Comparison of ENCODE assay signal across 10 cellular contexts in genomic region chr2:230660294-230661060, GRCh38. TPM values are rescaled to one million over a fixed set of nuclear protein-coding genes. Genes with fewer than 3 reads are reported as not detected.
DNase-seq lines count a peak whose midpoint lies in the region; ATAC-seq, FAIRE-seq and TF ChIP-seq lines count a peak whose summit lies in the region.
"Had no signal": no experiment of that assay in that cellular context is flagged by ENCODE, and none has a peak within 500 bp of the region (broad histone marks: within the 10 kb centered on the region; RNA-seq: fewer than 3 reads in every experiment).

No MANE protein-coding gene starts in this region.

- H3K23ac ChIP-seq in H1 (ENCODE audit: insufficient read length) = no peak overlapping the region

- no peak overlapping the region; the same call in 1 of the 2 replicates for H4K8ac ChIP-seq in H1 (ENCODE audit: extremely low read depth, insufficient read depth, low read length)

- H3K9me3 ChIP-seq in SU-DHL-6 (ENCODE audit: insufficient read depth, low read length) (no peaks in the 10 kb centered on the region), H1 (ENCODE audit: insufficient read depth in 2 of 2, low read depth in 1 of 2, low read length in 1 of 2) (no peaks in the 10 kb centered on the region), sigmoid colon (no peaks in the 10 kb centered on the region), A673 (ENCODE audit: low read depth, low read length, poor library complexity, severe bottlenecking) (no peaks in the 10 kb centered on the region)

- H4K5ac ChIP-seq in H1 (ENCODE audit: insufficient read length, low read depth, low read length) = no peak overlapping the region

- DNase-seq in H1 (ENCODE audit: low read depth in 1 of 2, low spot score in 2 of 2) (no peak), sigmoid colon (peak; percentile 75), cerebellum (ENCODE audit: low spot score) (no peak), A673 (ENCODE audit: low spot score) (no peak)
- no peak for DNase-seq in effector CD8-positive, alpha-beta T cell (lab: John Stamatoyannopoulos, UW)
- DNase-seq: NCI-H2171 treated with DMSO at 0.1 percent for 48 hours had no signal

- H3K18ac ChIP-seq in H1 (ENCODE audit: extremely low read depth, low read length) = no peak overlapping the region

- H4K20me1 ChIP-seq in SU-DHL-6 (ENCODE audit: low read depth, low read length) (no peaks in the 10 kb centered on the region), H1 (replicated peaks in 1 of 2; ENCODE audit: control insufficient read depth in 1 of 2, insufficient read depth in 2 of 2, low read length in 2 of 2) (no peaks in the 10 kb centered on the region)

- TF ChIP-seq CTCF in GM12872 (IDR thresholded peaks at IDR 0.05; ENCODE audit: insufficient read depth, low read depth, low read length) (0 out of 3 replicates have a peak, but pooled peaks have one; percentile 15), SU-DHL-6 (IDR thresholded peaks at IDR 0.05; ENCODE audit: insufficient read depth, low read length, poor library complexity, severe bottlenecking) (no peak), H1 (IDR thresholded peaks at IDR 0.05; ENCODE audit: control extremely low read depth in 1 of 3, insufficient read depth in 1 of 3, low read depth in 1 of 3, low read length in 3 of 3) (no peak), sigmoid colon (IDR thresholded peaks at IDR 0.05) (no peak), A673 (conservative IDR thresholded peaks at IDR 0.05; ENCODE audit: low read depth, low read length) (no peak)

- no peaks in the 10 kb centered on the region for H3K27me3 ChIP-seq in SU-DHL-6 (ENCODE audit: low read length)
- no peaks in the 10 kb centered on the region; a peak in 2 of 7 replicates for H3K27me3 ChIP-seq in H1 (replicated peaks in 1 of 4; ENCODE audit: control insufficient read depth in 3 of 4, extremely low read depth in 1 of 4, insufficient read depth in 3 of 4, low read length in 3 of 4)
- no peaks in the 10 kb centered on the region for H3K27me3 ChIP-seq in sigmoid colon
- no peaks in the 10 kb centered on the region for H3K27me3 ChIP-seq in A673 (replicated peaks; ENCODE audit: insufficient read depth, low read depth, low read length, poor library complexity)

- H3K79me1 ChIP-seq in H1 (ENCODE audit: low read depth, low read length) = no peaks in the 10 kb centered on the region

- H2BK120ac ChIP-seq in H1 (replicated peaks; ENCODE audit: low read depth, low read length) = no peak overlapping the region

- H2AK5ac ChIP-seq in H1 (ENCODE audit: low read depth, low read length) = no peak overlapping the region

- H3K36me3 ChIP-seq in SU-DHL-6 (ENCODE audit: low read length) (no peaks in the 10 kb centered on the region), H1 (ENCODE audit: control insufficient read depth in 2 of 4, insufficient read depth in 4 of 4, low read length in 3 of 4) (no peaks in the 10 kb centered on the region), sigmoid colon (no peaks in the 10 kb centered on the region), A673 (ENCODE audit: insufficient read depth, low read length, poor library complexity, severe bottlenecking) (no peaks in the 10 kb centered on the region)

- H3K9me2 ChIP-seq in SU-DHL-6 (replicated peaks; ENCODE audit: insufficient read depth, low read length) = no peaks in the 10 kb centered on the region

- intact Hi-C loops in sigmoid colon (cut with DNase I) = no loop called here
- intact Hi-C loops in A673 (cut with micrococcal nuclease; ENCODE audit: unreplicated experiment) = no loop called here

- TF ChIP-seq POLR2A in H1 (IDR thresholded peaks at IDR 0.05; ENCODE audit: control extremely low read depth in 1 of 2, low read depth in 2 of 2, low read length in 2 of 2) (no peak), sigmoid colon (IDR thresholded peaks at IDR 0.05) (no peak)

- no peaks in the 10 kb centered on the region for H3F3A ChIP-seq in SU-DHL-6 (ENCODE audit: insufficient read depth)

- no peaks in the 10 kb centered on the region for H3K23me2 ChIP-seq in H1 (ENCODE audit: low read depth, low read length)

- peaks cover 0 to 17% (median under 1%) of the 10 kb centered on the region in 4 experiments; a peak in 2 of 7 replicates for H3K4me1 ChIP-seq in H1 (replicated peaks in 1 of 4; ENCODE audit: control insufficient read depth in 3 of 4, insufficient read depth in 4 of 4, low read length in 3 of 4)
- H3K4me1 ChIP-seq in sigmoid colon = peaks cover 0 to 5% (median 0%) of the 10 kb centered on the region in 4 donors
- H3K4me1 ChIP-seq in A673 (ENCODE audit: insufficient read depth, low read length, poor library complexity, severe bottlenecking) = no peaks in the 10 kb centered on the region

- WGBS in H1 (ENCODE audit: extremely low coverage in 1 of 2, insufficient coverage in 1 of 2, insufficient read length in 1 of 2, insufficient replicate concordance in 2 of 2, low coverage in 1 of 2, low lambda C conversion rate in 2 of 2, missing lambda C conversion rate in 1 of 2), 2 experiments = 87% methylated on average over 15 of the region's 15 CpGs; no CpG with 5 or more reads in 1 of the 2 experiments
- WGBS in sigmoid colon, 2 donors = 58 to 79% methylated on average over 15 of the region's 15 CpGs

- H2AFZ ChIP-seq in SU-DHL-6 (ENCODE audit: low read depth, low read length, severe bottlenecking) (peak overlapping the region; percentile 89), H1 (ENCODE audit: low read length) (no peak overlapping the region)

- no peak overlapping the region for H4K91ac ChIP-seq in H1 (replicated peaks; ENCODE audit: insufficient read length, low read length)

- H2BK5ac ChIP-seq in H1 (ENCODE audit: low read depth, low read length) = no peak overlapping the region

- no peak overlapping the region for H3K4ac ChIP-seq in H1 (replicated peaks; ENCODE audit: insufficient read length, low read depth, low read length)

- no TSS peak for BruUV-seq in A673 (replicated peaks; lab: Mats Ljungman, UMichigan)

- FAIRE-seq in H1 (lab: Jason Lieb, UNC) = no peak
- FAIRE-seq: colon had no signal

- no peak overlapping the region for H2BK20ac ChIP-seq in H1 (ENCODE audit: low read length)

- no peak overlapping the region for H3K14ac ChIP-seq in H1 (ENCODE audit: insufficient read length)

- H3K27ac ChIP-seq in SU-DHL-6 (ENCODE audit: low read depth, low read length) = peak overlapping the region; percentile 29
- H3K27ac ChIP-seq in H1 (ENCODE audit: low read depth, low read length) = no peak overlapping the region
- peak overlapping the region in 3 of 4 donors; percentile 41 to 50 (median 46) for H3K27ac ChIP-seq in sigmoid colon
- H3K27ac ChIP-seq in A673 (ENCODE audit: low read depth, low read length, poor library complexity, severe bottlenecking) = no peak overlapping the region

- no peak for ATAC-seq in GM18520 (IDR thresholded peaks at IDR 0.05; ENCODE audit: unreplicated experiment)

- H2BK12ac ChIP-seq in H1 (ENCODE audit: low read depth, low read length) = no peak overlapping the region

- POLR2A ChIA-PET in H1 (lab: Charles Lee; ENCODE audit: partially characterized antibody) (interaction anchor here (0.9 to 1.3 kb wide), 2 partner anchors 8 to 11 kb away, joined by 3 read pairs; no protein-coding TSS in a partner anchor), A673 (lab: Charles Lee; ENCODE audit: low non-redundant PET) (no interaction called here)

- no peak for TF ChIP-seq EP300 in H1 (IDR thresholded peaks at IDR 0.05; ENCODE audit: borderline replicate concordance in 1 of 2, low read depth in 2 of 2, low read length in 2 of 2)
- TF ChIP-seq EP300 in sigmoid colon (IDR thresholded peaks at IDR 0.05) = no peak

- no peak for TF ChIP-seq RAD21 in H1 (IDR thresholded peaks at IDR 0.05 in 1 of 2, conservative IDR thresholded peaks at IDR 0.05 in 1 of 2; ENCODE audit: low read depth in 2 of 2, low read length in 2 of 2)

- H3K4me3 ChIP-seq in SU-DHL-6 (ENCODE audit: insufficient read depth, low read length, poor library complexity, severe bottlenecking) = no peak overlapping the region
- H3K4me3 ChIP-seq in H1 (ENCODE audit: extremely low read depth in 1 of 4, insufficient read depth in 2 of 4, low read depth in 3 of 4, low read length in 4 of 4) = no peak overlapping the region
- H3K4me3 ChIP-seq in sigmoid colon = no peak overlapping the region
- no peak overlapping the region for H3K4me3 ChIP-seq in A673 (ENCODE audit: low read depth, low read length, poor library complexity, severe bottlenecking)

- H3K9ac ChIP-seq in SU-DHL-6 (ENCODE audit: low read length) (peak overlapping the region; percentile 21; the same call in 1 of the 2 replicates), H1 (replicated peaks in 1 of 4; ENCODE audit: extremely low read depth in 1 of 4, low read depth in 3 of 4, low read length in 3 of 4) (no peak overlapping the region)

- H2BK15ac ChIP-seq in H1 (ENCODE audit: low read length) = peak overlapping the region; percentile 72; the same call in 1 of the 2 replicates

- H3K79me2 ChIP-seq in SU-DHL-6 (ENCODE audit: insufficient read depth, low read length) = no peaks in the 10 kb centered on the region
- H3K79me2 ChIP-seq in H1 (ENCODE audit: control insufficient read depth in 1 of 2, insufficient read depth in 2 of 2, low read length in 2 of 2) = no peaks in the 10 kb centered on the region

- CTCF ChIA-PET in H1 (lab: Charles Lee; ENCODE audit: partially characterized antibody) = interaction anchor here (0.9 kb wide), 1 partner anchor 390 kb away, joined by 3 read pairs; no protein-coding TSS in a partner anchor
- CTCF ChIA-PET in A673 (lab: Charles Lee) = no interaction called here

- H3K56ac ChIP-seq in H1 (replicated peaks; ENCODE audit: insufficient read length, low read depth, low read length) = no peak overlapping the region

- H3K4me2 ChIP-seq in SU-DHL-6 (ENCODE audit: low read depth, low read length, poor library complexity, severe bottlenecking) = peak overlapping the region; percentile 26
- no peak overlapping the region; a peak in 1 of 4 replicates for H3K4me2 ChIP-seq in H1 (ENCODE audit: insufficient read depth in 1 of 2, low read depth in 2 of 2, low read length in 2 of 2)

TF ChIP-seq in H1, 55 proteins besides CTCF, POLR2A, EP300 and RAD21 (continues in another document):
- no peak for TF ChIP-seq YY1 (IDR thresholded peaks at IDR 0.05; ENCODE audit: low read depth, low read length)
- no peak for TF ChIP-seq TAF1 (IDR thresholded peaks at IDR 0.05; ENCODE audit: low read depth, low read length)
- no peak for TF ChIP-seq SP4 (IDR thresholded peaks at IDR 0.05; ENCODE audit: low read length)
- TF ChIP-seq JUND (IDR thresholded peaks at IDR 0.05; ENCODE audit: low read length) = no peak

RNA-seq across cellular contexts. Expression of gene CAB39, which starts 52.2 kb away (rescaled TPM):
- total RNA-seq in H1 (2021; fragmentation: NEBNext Ultra II Directional; extraction: Animal tissue kit (Norgen Biotek cat#: 25700)) = 48.3 and 50.5 TPM in 2 replicates
- 12.8 and 16.4 TPM in 2 replicates for polyA plus RNA-seq in H1 (2011; rRNA removed)
- 21.9 TPM for polyA plus RNA-seq in H1 (2011; cell fraction: cytosol; rRNA removed)
- 10.9 TPM for polyA plus RNA-seq in H1 (2011; cell fraction: nucleus; rRNA removed)
- 22.0 to 33.8 TPM (median 26.7 TPM) in 4 replicates for polyA plus RNA-seq in H1 (2012, experiment 1 of 2)
- 2.2 TPM for polyA plus RNA-seq in H1 (2012, experiment 2 of 2)
- 24.1 TPM for polyA plus RNA-seq in H1 (2013, experiment 1 of 2)
- 25.0 TPM for polyA plus RNA-seq in H1 (2013, experiment 2 of 2)
- polyA minus RNA-seq in H1 (2011; rRNA and poly(A)+ RNA removed) = 42.6 and 45.2 TPM in 2 replicates
- 28.2 TPM for polyA minus RNA-seq in H1 (2011; cell fraction: cytosol; rRNA and poly(A)+ RNA removed)
- polyA minus RNA-seq in H1 (2011; cell fraction: nucleus; rRNA and poly(A)+ RNA removed) = 29.6 TPM
- total RNA-seq in sigmoid colon = 10 to 100 TPM; 63.7 to 77.9 (median 73.4) TPM
- 100 to 1,000 TPM in 1 of 3 donors, 10 to 100 TPM in 2; 60.2 to 128 (median 70.9) TPM for polyA plus RNA-seq in sigmoid colon
- total RNA-seq in cerebellum = 98.3 TPM
- total RNA-seq in A673 (2021) = 50.9 and 58.2 TPM in 2 replicates

Comparison
In these comparisons a context has a peak if more than half of its experiments do, and no peak if none do; other contexts are left out.
1. H3K27ac ChIP-seq: peak in SU-DHL-6 (single experiment) and sigmoid colon (3 of 4); none in H1 (single experiment) and A673 (single experiment).